In genomic region chr11:17443423-17443822, GRCh38 we compare ENCODE assay signal across 17 cellular contexts. TPM values are rescaled to one million over a fixed set of nuclear protein-coding genes. Genes with fewer than 3 reads are reported as not detected.
DNase-seq lines count a peak whose midpoint lies in the region; ATAC-seq and TF ChIP-seq lines count a peak whose summit lies in the region.
"Had no signal": no experiment of that assay in that cellular context is flagged by ENCODE, and none has a peak within 500 bp of the region (broad histone marks: within the 10 kb centered on the region; RNA-seq: fewer than 3 reads in every experiment).

No MANE protein-coding gene starts in this region.

- TF ChIP-seq CTCF in fibroblast of pulmonary artery (IDR thresholded peaks at IDR 0.05; ENCODE audit: low read length, missing control alignments), result no peak
- no peak for TF ChIP-seq CTCF in neural crest cell (conservative IDR thresholded peaks at IDR 0.05)

- H3K36me3 Mint-ChIP-seq in neural crest cell (ENCODE audit: low read depth), result peaks cover 5% of the 10 kb centered on the region

- DNase-seq in DMS 273 (lab: John Stamatoyannopoulos, UW; ENCODE audit: unreplicated experiment) (peak; percentile 4), DMS 273 treated with DMSO at 0.1 percent for 48 hours (lab: John Stamatoyannopoulos, UW) (no peak), NCI-H69 (lab: John Stamatoyannopoulos, UW) (peak; percentile 38), fibroblast of pulmonary artery (ENCODE audit: low read depth) (peak; percentile 5), neural crest cell (ENCODE audit: low read depth, low spot score) (no peak), glomerular visceral epithelial cell (ENCODE audit: extremely low spot score) (no peak)
- DNase-seq: AML-193; Calu3; CD4-positive, alpha-beta T cell; GDM1; GM23248; KBM-7 had no signal

- no peak overlapping the region for H3K4me3 Mint-ChIP-seq in neural crest cell
- H3K4me3 Mint-ChIP-seq: CD4-positive, alpha-beta T cell had no signal

- H3K4me3 ChIP-seq in fibroblast of pulmonary artery (replicated peaks; ENCODE audit: low read depth, low read length), result no peak overlapping the region
- H3K4me3 ChIP-seq: A549, GM23248, HAP-1 had no signal

- peaks cover 22% of the 10 kb centered on the region for H3K4me1 Mint-ChIP-seq in neural crest cell

- ATAC-seq in GM18517 (IDR thresholded peaks at IDR 0.05; ENCODE audit: unreplicated experiment) (no peak), GM19452 (IDR thresholded peaks at IDR 0.05; ENCODE audit: unreplicated experiment) (no peak)
- ATAC-seq: A549 had no signal

- H3K27ac Mint-ChIP-seq in neural crest cell (ENCODE audit: unreplicated experiment), result peak overlapping the region; percentile 27
- H3K27ac Mint-ChIP-seq: CD4-positive, alpha-beta T cell had no signal

- H3K27me3 Mint-ChIP-seq in neural crest cell (ENCODE audit: low read depth), result no peaks in the 10 kb centered on the region

- peaks cover 3% of the 10 kb centered on the region for H3K9me3 Mint-ChIP-seq in neural crest cell
- H3K9me3 Mint-ChIP-seq: CD4-positive, alpha-beta T cell had no signal

RNA-seq across cellular contexts. Expression of gene ABCC8, which starts 33.2 kb away (rescaled TPM):
- total RNA-seq in neural crest cell, result 4.6 and 6.1 TPM in 2 replicates
- total RNA-seq: CD4-positive, alpha-beta T cell; GM23248; H4 had no signal

RNA-seq across cellular contexts. Expression of gene KCNJ11, which starts 55.0 kb away (rescaled TPM):
- total RNA-seq in neural crest cell, result 2.3 TPM in 2 replicates
- total RNA-seq: GM23248 had no signal

Comparison
In these comparisons a context has a peak if more than half of its experiments do, and no peak if none do; other contexts are left out.
1. DNase-seq: peak in DMS 273 (single experiment), NCI-H69 (single experiment) and fibroblast of pulmonary artery (single experiment); none in DMS 273 treated with DMSO at 0.1 percent for 48 hours (single experiment), neural crest cell (single experiment) and glomerular visceral epithelial cell (single experiment).